28 cellular contexts compared by ENCODE assay signal in genomic region chr20:46159101-46159897, GRCh38. TPM values are rescaled to one million over a fixed set of nuclear protein-coding genes. Genes with fewer than 3 reads are reported as not detected.
"Had no signal": no experiment of that assay in that cellular context is flagged by ENCODE, and none has a peak within 500 bp of the region (broad histone marks: within the 10 kb centered on the region; RNA-seq: fewer than 3 reads in every experiment).

No MANE protein-coding gene starts in this region.

- H3K4me3 Mint-ChIP-seq: activated B cell treated with CpG ODN at 0.5 μM for 24 hours; activated CD8-positive, alpha-beta T cell treated with anti-CD3 and anti-CD28 coated beads, Interleukin-2, amount 10 ng/mL, durations not matched to agents 7 days and 5 days; activated naive CD8-positive, alpha-beta T cell treated with anti-CD3 and anti-CD28 coated beads, Interleukin-2, amount 50 U/mL, for 24 hours; central memory CD8-positive, alpha-beta T cell; T-helper 17 cell had no signal

- H3K27ac ChIP-seq: ascending aorta, body of pancreas, KMS-11 had no signal

- ATAC-seq: activated CD8-positive, alpha-beta T cell treated with anti-CD3 and anti-CD28 coated beads, Interleukin-2, amount 10 ng/mL, durations not matched to agents 7 days and 5 days; activated naive CD8-positive, alpha-beta T cell treated with anti-CD3 and anti-CD28 coated beads, Interleukin-2, amount 50 U/mL, for 24 hours; body of pancreas; PC-3; T-helper 17 cell had no signal

- H3K4me1 Mint-ChIP-seq: activated B cell treated with CpG ODN at 0.5 μM for 24 hours; activated naive CD8-positive, alpha-beta T cell treated with anti-CD3 and anti-CD28 coated beads, Interleukin-2, amount 50 U/mL, for 24 hours; central memory CD8-positive, alpha-beta T cell had no signal

- DNase-seq: activated B cell treated with CpG ODN at 0.5 μM for 24 hours; activated CD4-positive, alpha-beta T cell treated with anti-CD3 and anti-CD28 coated beads for 1 hour; activated CD4-positive, alpha-beta T cell treated with anti-CD3 and anti-CD28 coated beads, Interleukin-2, amount 50 U/mL, for 1 hour; activated CD8-positive, alpha-beta memory T cell treated with anti-CD3 and anti-CD28 coated beads, Interleukin-2, amount 50 U/mL, for 48 hours; activated CD8-positive, alpha-beta T cell treated with anti-CD3 and anti-CD28 coated beads, Interleukin-2, amount 10 ng/mL, durations not matched to agents 7 days and 5 days; activated effector memory CD4-positive, alpha-beta T cell treated with anti-CD3 and anti-CD28 coated beads, Interleukin-2, amount 50 U/mL, for 16 hours; activated naive CD4-positive, alpha-beta T cell treated with Interleukin-2 at 50 U/mL for 16 hours; activated naive CD8-positive, alpha-beta T cell treated with anti-CD3 and anti-CD28 coated beads, Interleukin-2, amount 50 U/mL, for 24 hours; activated T-cell treated with anti-CD3 and anti-CD28 coated beads, Interleukin-2, amount 50 U/mL, for 1 hour; amniotic stem cell; body of pancreas; NCI-H1092 treated with DMSO at 0.1 percent for 48 hours; NCI-H1417 treated with DMSO at 0.1 percent for 48 hours; NCI-H1694 treated with DMSO at 0.1 percent for 48 hours; NCI-H2029 treated with DMSO at 0.1 percent for 48 hours; NCI-H345; NCI-H510A; NCI-H69; NK-92 treated with Interleukin-12 subunit alpha and Interleukin-12 subunit beta, amount 100 ng/mL, for 24 hours; PC-3; SHP77 treated with DMSO at 0.1 percent for 48 hours; T-helper 17 cell; T-helper 9 cell had no signal

- H3K4me1 ChIP-seq: ascending aorta, body of pancreas had no signal

- H3K9me3 ChIP-seq: ascending aorta, body of pancreas had no signal

- H3K4me2 ChIP-seq: KMS-11 had no signal

- H3K4me3 ChIP-seq: ascending aorta, body of pancreas had no signal

- H3K9me3 Mint-ChIP-seq: activated B cell treated with CpG ODN at 0.5 μM for 24 hours; activated naive CD4-positive, alpha-beta T cell treated with anti-CD3 and anti-CD28 coated beads, Interleukin-2, amount 50 U/mL, for 72 hours; activated naive CD8-positive, alpha-beta T cell treated with anti-CD3 and anti-CD28 coated beads, Interleukin-2, amount 50 U/mL, for 24 hours; central memory CD8-positive, alpha-beta T cell had no signal

- H3K27ac Mint-ChIP-seq: activated B cell treated with CpG ODN at 0.5 μM for 24 hours; activated CD8-positive, alpha-beta T cell treated with anti-CD3 and anti-CD28 coated beads, Interleukin-2, amount 10 ng/mL, durations not matched to agents 7 days and 5 days; activated naive CD4-positive, alpha-beta T cell treated with anti-CD3 and anti-CD28 coated beads, Interleukin-2, amount 50 U/mL, for 72 hours; activated naive CD8-positive, alpha-beta T cell treated with anti-CD3 and anti-CD28 coated beads, Interleukin-2, amount 50 U/mL, for 24 hours; T-helper 17 cell had no signal

- H3K36me3 Mint-ChIP-seq: activated naive CD4-positive, alpha-beta T cell treated with anti-CD3 and anti-CD28 coated beads, Interleukin-2, amount 50 U/mL, for 72 hours had no signal

- H3K36me3 ChIP-seq: ascending aorta had no signal

RNA-seq across cellular contexts. Expression of gene CD40, which starts 41.2 kb away (rescaled TPM):
- total RNA-seq: SK-MEL-5 had no signal
